Comparison of ENCODE assay signal across 8 cellular contexts in the genomic region with DNA sequence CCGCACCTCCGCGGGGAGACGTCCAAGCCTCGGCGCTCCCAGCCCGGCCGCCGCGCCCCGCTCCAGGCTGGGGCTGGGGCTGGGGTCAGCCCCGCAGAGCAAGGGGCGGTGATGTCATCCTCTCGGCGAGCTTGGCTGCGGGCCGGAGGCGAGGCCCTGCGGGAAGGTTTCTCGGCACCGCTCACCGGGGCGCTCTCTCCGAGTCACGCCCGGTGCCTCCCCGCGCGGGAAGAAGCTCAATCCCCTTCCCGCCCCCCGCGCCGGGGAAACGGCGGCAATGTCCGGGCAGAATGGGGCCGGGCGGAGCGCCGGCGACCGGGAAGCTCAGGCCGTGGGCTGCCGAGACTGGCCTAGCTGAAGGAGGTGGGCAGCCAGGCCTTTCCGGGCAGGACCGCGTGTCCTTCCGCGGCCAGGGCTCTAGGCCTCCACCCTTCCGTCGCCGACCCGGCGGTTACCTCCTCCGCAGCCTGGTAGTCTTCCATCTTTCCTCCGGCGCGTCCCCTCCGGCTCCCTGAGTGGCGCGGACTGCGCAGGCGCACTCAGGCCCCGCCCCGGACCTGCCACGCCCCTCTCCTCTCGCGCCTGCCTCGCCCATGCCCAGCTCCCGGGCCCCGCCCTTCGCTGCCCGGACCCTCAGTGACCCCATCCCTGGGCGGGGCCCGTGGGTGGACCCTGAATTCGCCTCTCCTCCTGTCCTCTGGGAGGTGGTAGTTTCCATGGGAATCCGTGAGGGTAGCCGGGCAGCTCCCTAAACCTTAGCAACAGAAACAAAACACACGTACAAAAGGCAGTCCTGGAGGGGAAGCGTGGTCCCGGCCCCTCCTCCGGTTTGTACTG. TPM values are rescaled to one million over a fixed set of nuclear protein-coding genes. Genes with fewer than 3 reads are reported as not detected.
DNase-seq lines count a peak whose midpoint lies in the region; ATAC-seq and TF ChIP-seq lines count a peak whose summit lies in the region.

Gene DYNLT1 (minus strand): TSS at position 517 of the 837 bp plus-strand sequence. CDS start 35 bp downstream, at position 482.

- H3K4me1 Mint-ChIP-seq in natural killer cell treated with Interleukin-12 subunit alpha and Interleukin-12 subunit beta and Interleukin-15 and Interleukin-18, amount 100 ng/mL, for 72 hours (ENCODE audit: low read depth in 2 of 2) = peaks cover 77 to 78% of the 10 kb centered on the region in 2 donors

- H3K27me3 Mint-ChIP-seq in natural killer cell treated with Interleukin-12 subunit alpha and Interleukin-12 subunit beta and Interleukin-15 and Interleukin-18, amount 100 ng/mL, for 72 hours = no peaks in the 10 kb centered on the region

- no peaks in the 10 kb centered on the region for H3K9me2 ChIP-seq in DOHH2 (replicated peaks; ENCODE audit: control insufficient read depth, low read length)

- peak; percentile 58 for ATAC-seq in GM21737 (IDR thresholded peaks at IDR 0.05; ENCODE audit: unreplicated experiment)
- peak; percentile 74 to 81 for ATAC-seq in natural killer cell treated with Interleukin-12 subunit alpha and Interleukin-12 subunit beta and Interleukin-15 and Interleukin-18, amount 100 ng/mL, for 72 hours
- peak; percentile 48 for ATAC-seq in stimulated activated naive CD8-positive, alpha-beta T cell treated with anti-CD3 and anti-CD28 coated beads, Interleukin-15, Interleukin-2, amounts not matched to agents 100 U/mL and 50 U/mL, for 24 hours

- 0 out of 2 replicates have a peak, but pooled peaks cover 5% of the 10 kb centered on the region for H4K20me1 ChIP-seq in DOHH2 (ENCODE audit: control insufficient read depth, insufficient read depth, low read depth, low read length)

- POLR2A ChIA-PET in RWPE1 (lab: Yijun Ruan, JAX; ENCODE audit: low non-redundant PET) = interaction anchor here (0.6 kb wide), 1 partner anchor 432 kb away, joined by 4 read pairs; no protein-coding TSS in a partner anchor

- DNase-seq in RWPE1 (ENCODE audit: low spot score) (peak; percentile 95), fibroblast of pulmonary artery (ENCODE audit: low read depth) (peak; percentile 93)
- peak; percentile 79 for DNase-seq in activated effector memory CD4-positive, alpha-beta T cell treated with Interleukin-2 at 50 U/mL for 16 hours
- peak; percentile 95 for DNase-seq in natural killer cell treated with Interleukin-12 subunit alpha and Interleukin-12 subunit beta and Interleukin-15 and Interleukin-18, amount 100 ng/mL, for 72 hours (ENCODE audit: low spot score)
- peak; percentile 97 for DNase-seq in stimulated activated naive CD8-positive, alpha-beta T cell treated with anti-CD3 and anti-CD28 coated beads, Interleukin-15, Interleukin-2, amounts not matched to agents 100 U/mL and 50 U/mL, for 24 hours

- CTCF ChIA-PET in RWPE1 (lab: Yijun Ruan, JAX) = interaction anchor here (0.7 to 3.0 kb wide), 4 partner anchors 15 to 423 kb away, joined by 3 to 19 read pairs (median 6); no protein-coding TSS in a partner anchor

- peak within 1 kb of the TSS; percentile 93 to 98 for H3K27ac Mint-ChIP-seq in natural killer cell treated with Interleukin-12 subunit alpha and Interleukin-12 subunit beta and Interleukin-15 and Interleukin-18, amount 100 ng/mL, for 72 hours

- peak within 1 kb of the TSS; percentile 65 for H3K4me2 ChIP-seq in DOHH2 (ENCODE audit: low read length)

- H3K4me3 Mint-ChIP-seq in natural killer cell treated with Interleukin-12 subunit alpha and Interleukin-12 subunit beta and Interleukin-15 and Interleukin-18, amount 100 ng/mL, for 72 hours = peak within 1 kb of the TSS; percentile 98

- H3K27ac ChIP-seq in DOHH2 (ENCODE audit: low read depth, low read length) (no peak within 1 kb of the TSS), KOPT-K1 (ENCODE audit: low read depth, low read length, poor library complexity, severe bottlenecking) (peak within 1 kb of the TSS; percentile 74), RWPE1 (peak within 1 kb of the TSS; percentile 87)

- peaks cover 4% of the 10 kb centered on the region; the same call in 1 of the 2 replicates for H3F3A ChIP-seq in DOHH2 (ENCODE audit: control insufficient read depth, insufficient read depth)

- peaks cover 13% of the 10 kb centered on the region for H3K27me3 ChIP-seq in DOHH2 (ENCODE audit: control insufficient read depth, low read length)

- H3K9me3 ChIP-seq in DOHH2 (ENCODE audit: control insufficient read depth, insufficient read depth, low read length) (no peaks in the 10 kb centered on the region), KOPT-K1 (ENCODE audit: insufficient read depth, low read length, poor library complexity, severe bottlenecking) (no peaks in the 10 kb centered on the region)

- peaks cover 23% of the 10 kb centered on the region for H3K4me1 ChIP-seq in DOHH2 (ENCODE audit: control insufficient read depth, low read length)

- peak within 1 kb of the TSS; percentile 73 for H3K4me3 ChIP-seq in DOHH2 (ENCODE audit: low read length)
- peak within 1 kb of the TSS; percentile 85 for H3K4me3 ChIP-seq in fibroblast of pulmonary artery (replicated peaks; ENCODE audit: low read depth, low read length)

- H3K36me3 ChIP-seq in DOHH2 (ENCODE audit: control insufficient read depth, low read length) (peaks cover 13% of the 10 kb centered on the region), KOPT-K1 (ENCODE audit: insufficient read depth, low read length) (peaks cover 20% of the 10 kb centered on the region)

- TF ChIP-seq CTCF in DOHH2 (IDR thresholded peaks at IDR 0.05; ENCODE audit: low read depth, low read length, poor library complexity, severe bottlenecking) = no peak
- TF ChIP-seq CTCF in RWPE1 (conservative IDR thresholded peaks at IDR 0.05; ENCODE audit: low read depth) = no peak
- no peak for TF ChIP-seq CTCF in fibroblast of pulmonary artery (IDR thresholded peaks at IDR 0.05; ENCODE audit: low read length, missing control alignments)

- H3K79me2 ChIP-seq in DOHH2 (ENCODE audit: control insufficient read depth, low read length) = peaks cover 28% of the 10 kb centered on the region

- no peaks in the 10 kb centered on the region for H3K9me3 Mint-ChIP-seq in natural killer cell treated with Interleukin-12 subunit alpha and Interleukin-12 subunit beta and Interleukin-15 and Interleukin-18, amount 100 ng/mL, for 72 hours

- H3K36me3 Mint-ChIP-seq in natural killer cell treated with Interleukin-12 subunit alpha and Interleukin-12 subunit beta and Interleukin-15 and Interleukin-18, amount 100 ng/mL, for 72 hours = peaks cover 35% of the 10 kb centered on the region

RNA-seq across cellular contexts. Expression of gene DYNLT1, which starts in this region (rescaled TPM):
- 100 to 1,000 TPM; 117 to 157 TPM for total RNA-seq in natural killer cell treated with Interleukin-12 subunit alpha and Interleukin-12 subunit beta and Interleukin-15 and Interleukin-18, amount 100 ng/mL, for 72 hours
